1 cellular context compared by ENCODE assay signal in genomic region chr9:128786681-128787582, GRCh38.
TF ChIP-seq lines count a peak whose summit lies in the region.

TSS of gene TBC1D13 (plus strand) at chr9:128787253. CDS start at chr9:128787354, 101 bp downstream.

TF ChIP-seq in K562, 482 proteins besides CTCF, POLR2A, EP300 and RAD21 (continued from another document and continues in another):
- TF ChIP-seq, protein P1, sequence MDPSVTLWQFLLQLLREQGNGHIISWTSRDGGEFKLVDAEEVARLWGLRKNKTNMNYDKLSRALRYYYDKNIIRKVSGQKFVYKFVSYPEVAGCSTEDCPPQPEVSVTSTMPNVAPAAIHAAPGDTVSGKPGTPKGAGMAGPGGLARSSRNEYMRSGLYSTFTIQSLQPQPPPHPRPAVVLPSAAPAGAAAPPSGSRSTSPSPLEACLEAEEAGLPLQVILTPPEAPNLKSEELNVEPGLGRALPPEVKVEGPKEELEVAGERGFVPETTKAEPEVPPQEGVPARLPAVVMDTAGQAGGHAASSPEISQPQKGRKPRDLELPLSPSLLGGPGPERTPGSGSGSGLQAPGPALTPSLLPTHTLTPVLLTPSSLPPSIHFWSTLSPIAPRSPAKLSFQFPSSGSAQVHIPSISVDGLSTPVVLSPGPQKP (CRISPR knock-in tag; IDR thresholded peaks at IDR 0.05): no peak
- TF ChIP-seq, protein P2, sequence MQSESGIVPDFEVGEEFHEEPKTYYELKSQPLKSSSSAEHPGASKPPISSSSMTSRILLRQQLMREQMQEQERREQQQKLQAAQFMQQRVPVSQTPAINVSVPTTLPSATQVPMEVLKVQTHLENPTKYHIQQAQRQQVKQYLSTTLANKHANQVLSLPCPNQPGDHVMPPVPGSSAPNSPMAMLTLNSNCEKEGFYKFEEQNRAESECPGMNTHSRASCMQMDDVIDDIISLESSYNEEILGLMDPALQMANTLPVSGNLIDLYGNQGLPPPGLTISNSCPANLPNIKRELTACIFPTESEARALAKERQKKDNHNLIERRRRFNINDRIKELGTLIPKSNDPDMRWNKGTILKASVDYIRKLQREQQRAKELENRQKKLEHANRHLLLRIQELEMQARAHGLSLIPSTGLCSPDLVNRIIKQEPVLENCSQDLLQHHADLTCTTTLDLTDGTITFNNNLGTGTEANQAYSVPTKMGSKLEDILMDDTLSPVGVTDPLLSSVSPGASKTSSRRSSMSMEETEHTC (IDR thresholded peaks at IDR 0.05): peak; percentile 93
- TF ChIP-seq SAFB (IDR thresholded peaks at IDR 0.05; ENCODE audit: borderline replicate concordance, low read depth, low read length): no peak
- TF ChIP-seq POLR2AphosphoS5 (IDR thresholded peaks at IDR 0.05; ENCODE audit: control insufficient read depth, insufficient read depth, low read depth, low read length): peak; percentile 40; the same call in 1 of the 2 replicates
- no peak for TF ChIP-seq NFYB (IDR thresholded peaks at IDR 0.05; ENCODE audit: extremely low read depth, insufficient read length)
- TF ChIP-seq ZNF740 (CRISPR knock-in tag; IDR thresholded peaks at IDR 0.05): peak; percentile 90
- TF ChIP-seq ZNF740 (tag; IDR thresholded peaks at IDR 0.05): peak in 1 of 2 experiments; percentile 62; a peak in 1 of 4 replicates
- 0 out of 2 replicates have a peak, but pooled peaks have one; percentile 27 for TF ChIP-seq NFE2 (IDR thresholded peaks at IDR 0.05; ENCODE audit: low read depth)
- no peak for TF ChIP-seq SRSF1 (IDR thresholded peaks at IDR 0.05; ENCODE audit: low read depth, low read length)
- no peak for TF ChIP-seq SLC30A9 (CRISPR knock-in tag; IDR thresholded peaks at IDR 0.05)
- peak; percentile 86 for TF ChIP-seq EP400 (IDR thresholded peaks at IDR 0.05)
- TF ChIP-seq CSDE1 (IDR thresholded peaks at IDR 0.05): no peak
- TF ChIP-seq KAT8 (IDR thresholded peaks at IDR 0.05; ENCODE audit: low read depth): no peak
- no peak for TF ChIP-seq RBM39 (optimal IDR thresholded peaks at IDR 0.05; ENCODE audit: low read depth, low read length)
- no peak for TF ChIP-seq XRCC3 (IDR thresholded peaks at IDR 0.05)
- TF ChIP-seq PTRF (tag; IDR thresholded peaks at IDR 0.05): no peak
- TF ChIP-seq, protein P3, sequence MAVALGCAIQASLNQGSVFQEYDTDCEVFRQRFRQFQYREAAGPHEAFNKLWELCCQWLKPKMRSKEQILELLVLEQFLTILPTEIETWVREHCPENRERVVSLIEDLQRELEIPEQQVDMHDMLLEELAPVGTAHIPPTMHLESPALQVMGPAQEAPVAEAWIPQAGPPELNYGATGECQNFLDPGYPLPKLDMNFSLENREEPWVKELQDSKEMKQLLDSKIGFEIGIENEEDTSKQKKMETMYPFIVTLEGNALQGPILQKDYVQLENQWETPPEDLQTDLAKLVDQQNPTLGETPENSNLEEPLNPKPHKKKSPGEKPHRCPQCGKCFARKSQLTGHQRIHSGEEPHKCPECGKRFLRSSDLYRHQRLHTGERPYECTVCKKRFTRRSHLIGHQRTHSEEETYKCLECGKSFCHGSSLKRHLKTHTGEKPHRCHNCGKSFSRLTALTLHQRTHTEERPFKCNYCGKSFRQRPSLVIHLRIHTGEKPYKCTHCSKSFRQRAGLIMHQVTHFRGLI (CRISPR knock-in tag; IDR thresholded peaks at IDR 0.05): no peak
- no peak for TF ChIP-seq SMAD3 (CRISPR knock-in tag; conservative IDR thresholded peaks at IDR 0.05)
- no peak for TF ChIP-seq SPI1 (IDR thresholded peaks at IDR 0.05; ENCODE audit: borderline replicate concordance, low read depth, low read length)
- TF ChIP-seq CHD2 (IDR thresholded peaks at IDR 0.05; ENCODE audit: low read depth, low read length): no peak; the same call in 1 of the 2 replicates
- TF ChIP-seq TFAM (CRISPR knock-in tag; conservative IDR thresholded peaks at IDR 0.05): no peak
- no peak for TF ChIP-seq MIER1 (IDR thresholded peaks at IDR 0.05; ENCODE audit: low read depth)
- peak; percentile 55; the same call in 1 of the 2 replicates for TF ChIP-seq ZBTB2 (IDR thresholded peaks at IDR 0.05)
- peak; percentile 95 for TF ChIP-seq SMAD4 (CRISPR knock-in tag; conservative IDR thresholded peaks at IDR 0.05)
- TF ChIP-seq PHB (CRISPR knock-in tag; IDR thresholded peaks at IDR 0.05): no peak
- TF ChIP-seq ZNF184 (CRISPR knock-in tag; IDR thresholded peaks at IDR 0.05): no peak
- no peak for TF ChIP-seq ZNF717 (CRISPR knock-in tag; IDR thresholded peaks at IDR 0.05)
- TF ChIP-seq ZNF436 (CRISPR knock-in tag; IDR thresholded peaks at IDR 0.05): no peak
- no peak for TF ChIP-seq CBX2 (IDR thresholded peaks at IDR 0.05; ENCODE audit: insufficient read depth, low read length, poor library complexity, severe bottlenecking)
- no peak for TF ChIP-seq EHMT2 (IDR thresholded peaks at IDR 0.05)
- TF ChIP-seq ZNF512 (tag; IDR thresholded peaks at IDR 0.05): no peak
- TF ChIP-seq, protein P4, sequence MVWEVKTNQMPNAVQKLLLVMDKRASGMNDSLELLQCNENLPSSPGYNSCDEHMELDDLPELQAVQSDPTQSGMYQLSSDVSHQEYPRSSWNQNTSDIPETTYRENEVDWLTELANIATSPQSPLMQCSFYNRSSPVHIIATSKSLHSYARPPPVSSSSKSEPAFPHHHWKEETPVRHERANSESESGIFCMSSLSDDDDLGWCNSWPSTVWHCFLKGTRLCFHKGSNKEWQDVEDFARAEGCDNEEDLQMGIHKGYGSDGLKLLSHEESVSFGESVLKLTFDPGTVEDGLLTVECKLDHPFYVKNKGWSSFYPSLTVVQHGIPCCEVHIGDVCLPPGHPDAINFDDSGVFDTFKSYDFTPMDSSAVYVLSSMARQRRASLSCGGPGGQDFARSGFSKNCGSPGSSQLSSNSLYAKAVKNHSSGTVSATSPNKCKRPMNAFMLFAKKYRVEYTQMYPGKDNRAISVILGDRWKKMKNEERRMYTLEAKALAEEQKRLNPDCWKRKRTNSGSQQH (CRISPR knock-in tag; IDR thresholded peaks at IDR 0.05): no peak
- TF ChIP-seq CCNT2 (IDR thresholded peaks at IDR 0.05; ENCODE audit: borderline replicate concordance, extremely low read depth, insufficient read length, low read depth, low read length): peak; percentile 87
- TF ChIP-seq MAZ (CRISPR knock-in tag; conservative IDR thresholded peaks at IDR 0.05 in 1 of 2, IDR thresholded peaks at IDR 0.05 in 1 of 2): peak; percentile 98 to 99
- TF ChIP-seq SMARCB1 (IDR thresholded peaks at IDR 0.05; ENCODE audit: insufficient read length, low read depth): no peak
- TF ChIP-seq, protein P5, sequence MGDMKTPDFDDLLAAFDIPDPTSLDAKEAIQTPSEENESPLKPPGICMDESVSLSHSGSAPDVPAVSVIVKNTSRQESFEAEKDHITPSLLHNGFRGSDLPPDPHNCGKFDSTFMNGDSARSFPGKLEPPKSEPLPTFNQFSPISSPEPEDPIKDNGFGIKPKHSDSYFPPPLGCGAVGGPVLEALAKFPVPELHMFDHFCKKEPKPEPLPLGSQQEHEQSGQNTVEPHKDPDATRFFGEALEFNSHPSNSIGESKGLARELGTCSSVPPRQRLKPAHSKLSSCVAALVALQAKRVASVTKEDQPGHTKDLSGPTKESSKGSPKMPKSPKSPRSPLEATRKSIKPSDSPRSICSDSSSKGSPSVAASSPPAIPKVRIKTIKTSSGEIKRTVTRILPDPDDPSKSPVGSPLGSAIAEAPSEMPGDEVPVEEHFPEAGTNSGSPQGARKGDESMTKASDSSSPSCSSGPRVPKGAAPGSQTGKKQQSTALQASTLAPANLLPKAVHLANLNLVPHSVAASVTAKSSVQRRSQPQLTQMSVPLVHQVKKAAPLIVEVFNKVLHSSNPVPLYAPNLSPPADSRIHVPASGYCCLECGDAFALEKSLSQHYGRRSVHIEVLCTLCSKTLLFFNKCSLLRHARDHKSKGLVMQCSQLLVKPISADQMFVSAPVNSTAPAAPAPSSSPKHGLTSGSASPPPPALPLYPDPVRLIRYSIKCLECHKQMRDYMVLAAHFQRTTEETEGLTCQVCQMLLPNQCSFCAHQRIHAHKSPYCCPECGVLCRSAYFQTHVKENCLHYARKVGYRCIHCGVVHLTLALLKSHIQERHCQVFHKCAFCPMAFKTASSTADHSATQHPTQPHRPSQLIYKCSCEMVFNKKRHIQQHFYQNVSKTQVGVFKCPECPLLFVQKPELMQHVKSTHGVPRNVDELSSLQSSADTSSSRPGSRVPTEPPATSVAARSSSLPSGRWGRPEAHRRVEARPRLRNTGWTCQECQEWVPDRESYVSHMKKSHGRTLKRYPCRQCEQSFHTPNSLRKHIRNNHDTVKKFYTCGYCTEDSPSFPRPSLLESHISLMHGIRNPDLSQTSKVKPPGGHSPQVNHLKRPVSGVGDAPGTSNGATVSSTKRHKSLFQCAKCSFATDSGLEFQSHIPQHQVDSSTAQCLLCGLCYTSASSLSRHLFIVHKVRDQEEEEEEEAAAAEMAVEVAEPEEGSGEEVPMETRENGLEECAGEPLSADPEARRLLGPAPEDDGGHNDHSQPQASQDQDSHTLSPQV (IDR thresholded peaks at IDR 0.05): peak; percentile 86
- TF ChIP-seq CHD4 (IDR thresholded peaks at IDR 0.05; ENCODE audit: insufficient read depth, insufficient replicate concordance, low read depth, low read length, poor library complexity, severe bottlenecking): no peak
- TF ChIP-seq NFATC3 (IDR thresholded peaks at IDR 0.05): no peak
- TF ChIP-seq CBFA2T2 (conservative IDR thresholded peaks at IDR 0.05): peak; percentile 75
- TF ChIP-seq SRSF3 (IDR thresholded peaks at IDR 0.05; ENCODE audit: insufficient read depth, low read length): no peak
- no peak for TF ChIP-seq PURB (CRISPR knock-in tag; IDR thresholded peaks at IDR 0.05; ENCODE audit: low read depth)
- 0 out of 4 replicates have a peak, but pooled peaks of 1 of the 2 experiments have one; percentile 62 for TF ChIP-seq ZMIZ1 (IDR thresholded peaks at IDR 0.05; ENCODE audit: low read depth in 2 of 2, low read length in 2 of 2)
- TF ChIP-seq ILF3 (IDR thresholded peaks at IDR 0.05; ENCODE audit: borderline replicate concordance): no peak
- TF ChIP-seq TBP (optimal IDR thresholded peaks at IDR 0.05; ENCODE audit: low read depth, low read length): peak; percentile 65
- TF ChIP-seq, protein P6, sequence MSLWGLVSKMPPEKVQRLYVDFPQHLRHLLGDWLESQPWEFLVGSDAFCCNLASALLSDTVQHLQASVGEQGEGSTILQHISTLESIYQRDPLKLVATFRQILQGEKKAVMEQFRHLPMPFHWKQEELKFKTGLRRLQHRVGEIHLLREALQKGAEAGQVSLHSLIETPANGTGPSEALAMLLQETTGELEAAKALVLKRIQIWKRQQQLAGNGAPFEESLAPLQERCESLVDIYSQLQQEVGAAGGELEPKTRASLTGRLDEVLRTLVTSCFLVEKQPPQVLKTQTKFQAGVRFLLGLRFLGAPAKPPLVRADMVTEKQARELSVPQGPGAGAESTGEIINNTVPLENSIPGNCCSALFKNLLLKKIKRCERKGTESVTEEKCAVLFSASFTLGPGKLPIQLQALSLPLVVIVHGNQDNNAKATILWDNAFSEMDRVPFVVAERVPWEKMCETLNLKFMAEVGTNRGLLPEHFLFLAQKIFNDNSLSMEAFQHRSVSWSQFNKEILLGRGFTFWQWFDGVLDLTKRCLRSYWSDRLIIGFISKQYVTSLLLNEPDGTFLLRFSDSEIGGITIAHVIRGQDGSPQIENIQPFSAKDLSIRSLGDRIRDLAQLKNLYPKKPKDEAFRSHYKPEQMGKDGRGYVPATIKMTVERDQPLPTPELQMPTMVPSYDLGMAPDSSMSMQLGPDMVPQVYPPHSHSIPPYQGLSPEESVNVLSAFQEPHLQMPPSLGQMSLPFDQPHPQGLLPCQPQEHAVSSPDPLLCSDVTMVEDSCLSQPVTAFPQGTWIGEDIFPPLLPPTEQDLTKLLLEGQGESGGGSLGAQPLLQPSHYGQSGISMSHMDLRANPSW (CRISPR knock-in tag; IDR thresholded peaks at IDR 0.05): no peak
